22 cellular contexts compared by ENCODE assay signal in genomic region chr19:7076151-7076550, GRCh38. TPM values are rescaled to one million over a fixed set of nuclear protein-coding genes. Genes with fewer than 3 reads are reported as not detected.
DNase-seq lines count a peak whose midpoint lies in the region; ATAC-seq and TF ChIP-seq lines count a peak whose summit lies in the region.
"Had no signal": no experiment of that assay in that cellular context is flagged by ENCODE, and none has a peak within 500 bp of the region (broad histone marks: within the 10 kb centered on the region; RNA-seq: fewer than 3 reads in every experiment).

No MANE protein-coding gene starts in this region.

- H3K9me3 ChIP-seq in DND-41 (ENCODE audit: insufficient read depth, low read length, severe bottlenecking), result peaks cover 53% of the 10 kb centered on the region
- H3K9me3 ChIP-seq in colonic mucosa, result peaks cover 13% of the 10 kb centered on the region

- no peaks in the 10 kb centered on the region for H3K27me3 Mint-ChIP-seq in activated CD4-positive, alpha-beta T cell treated with anti-CD3 and anti-CD28 coated beads, Interleukin-2, amount 10 ng/mL, durations not matched to agents 7 days and 5 days
- H3K27me3 Mint-ChIP-seq: CD4-positive, alpha-beta T cell; CD8-positive, alpha-beta memory T cell had no signal

- H3K4me3 ChIP-seq in DND-41 (ENCODE audit: low read depth in 1 of 2, low read length in 2 of 2) (no peak overlapping the region), colonic mucosa (no peak overlapping the region)
- H3K4me3 ChIP-seq: A549, GM23338 had no signal

- DNase-seq in activated CD4-positive, alpha-beta T cell treated with anti-CD3 and anti-CD28 coated beads, Interleukin-2, amount 10 ng/mL, durations not matched to agents 7 days and 5 days, result peak; percentile 3
- no peak for DNase-seq in activated CD4-positive, alpha-beta T cell treated with anti-CD3 and anti-CD28 coated beads, Interleukin-2, amount 50 U/mL, for 48 hours
- DNase-seq in DND-41 (peak; percentile 1), colonic mucosa (peak; percentile 6), mucosa of gallbladder (ENCODE audit: low spot score) (peak; percentile 9)
- DNase-seq: 8988T; ACHN; AML-193; BE2C; CD4-positive, alpha-beta T cell; CD8-positive, alpha-beta memory T cell; DMS53; DMS79 treated with DMSO at 0.1 percent for 48 hours; H9 had no signal

- H3K27me3 ChIP-seq in DND-41 (ENCODE audit: insufficient read depth, low read length, poor library complexity), result no peaks in the 10 kb centered on the region
- no peaks in the 10 kb centered on the region for H3K27me3 ChIP-seq in colonic mucosa
- H3K27me3 ChIP-seq: BE2C; BLaER1 treated with 17β-estradiol and CSF1 and Interleukin-3, amounts not matched to agents 10 nM and 100 nM had no signal

- H3K79me2 ChIP-seq in DND-41 (ENCODE audit: insufficient read depth, low read length), result peaks cover 11% of the 10 kb centered on the region; the same call in 1 of the 2 replicates

- no peak overlapping the region for H2AFZ ChIP-seq in DND-41 (ENCODE audit: low read depth, low read length)
- H2AFZ ChIP-seq: GM23338 had no signal

- no peaks in the 10 kb centered on the region for H4K20me1 ChIP-seq in DND-41 (ENCODE audit: insufficient read depth, low read length)

- CTCF ChIA-PET in activated CD4-positive, alpha-beta T cell treated with anti-CD3 and anti-CD28 coated beads, Interleukin-2, amount 10 ng/mL, durations not matched to agents 7 days and 5 days (lab: Charles Lee), result no interaction called here

- H3K36me3 ChIP-seq in DND-41 (ENCODE audit: insufficient read depth, low read length) (peaks cover 94% of the 10 kb centered on the region), colonic mucosa (peaks cover 58% of the 10 kb centered on the region)

- peaks cover 13% of the 10 kb centered on the region for H3K4me1 Mint-ChIP-seq in activated CD4-positive, alpha-beta T cell treated with anti-CD3 and anti-CD28 coated beads, Interleukin-2, amount 10 ng/mL, durations not matched to agents 7 days and 5 days
- H3K4me1 Mint-ChIP-seq: CD14-positive monocyte, GM23338, H9 had no signal

- peaks cover 91% of the 10 kb centered on the region for H3K36me3 Mint-ChIP-seq in activated CD4-positive, alpha-beta T cell treated with anti-CD3 and anti-CD28 coated beads, Interleukin-2, amount 10 ng/mL, durations not matched to agents 7 days and 5 days (ENCODE audit: low read depth)

- no peak for ATAC-seq in DND-41 (ENCODE audit: insufficient read depth, low read depth)
- no peak for ATAC-seq in GM19397 (IDR thresholded peaks at IDR 0.05; ENCODE audit: unreplicated experiment)
- ATAC-seq in HG02798 (IDR thresholded peaks at IDR 0.05; ENCODE audit: poor library complexity, unreplicated experiment), result no peak
- ATAC-seq: A549, GM23338, HCT116 had no signal

- POLR2A ChIA-PET in activated CD4-positive, alpha-beta T cell treated with anti-CD3 and anti-CD28 coated beads, Interleukin-2, amount 10 ng/mL, durations not matched to agents 7 days and 5 days (lab: Charles Lee), result no interaction called here

- H3K4me1 ChIP-seq in DND-41 (ENCODE audit: insufficient read depth, low read length), result 0 out of 2 replicates have a peak, but pooled peaks cover 2% of the 10 kb centered on the region
- H3K4me1 ChIP-seq in colonic mucosa, result no peaks in the 10 kb centered on the region
- H3K4me1 ChIP-seq: A549, BE2C had no signal

- intact Hi-C loops in colonic mucosa (cut with DNase I), result no loop called here

- no peak overlapping the region for H3K4me3 Mint-ChIP-seq in activated CD4-positive, alpha-beta T cell treated with anti-CD3 and anti-CD28 coated beads, Interleukin-2, amount 10 ng/mL, durations not matched to agents 7 days and 5 days
- H3K4me3 Mint-ChIP-seq: CD14-positive monocyte; CD4-positive, alpha-beta T cell; CD8-positive, alpha-beta memory T cell; GM23338; H9 had no signal

- H3K27ac ChIP-seq in DND-41 (ENCODE audit: low read length), result no peak overlapping the region
- no peak overlapping the region for H3K27ac ChIP-seq in colonic mucosa
- H3K27ac ChIP-seq: A549; BLaER1 treated with 17β-estradiol and CSF1 and Interleukin-3, amounts not matched to agents 10 nM and 100 nM had no signal

- no peak overlapping the region for H3K9ac ChIP-seq in DND-41 (ENCODE audit: low read depth, low read length)
- H3K9ac ChIP-seq in colonic mucosa (ENCODE audit: low read depth in 2 of 2, low read length in 2 of 2), result no peak overlapping the region
- H3K9ac ChIP-seq: BLaER1 treated with 17β-estradiol and CSF1 and Interleukin-3, amounts not matched to agents 10 nM and 100 nM had no signal

- TF ChIP-seq CTCF in DND-41 (IDR thresholded peaks at IDR 0.05; ENCODE audit: borderline replicate concordance, extremely low read depth, low read length, poor library complexity, severe bottlenecking) (no peak), colonic mucosa (IDR thresholded peaks at IDR 0.05) (no peak)

- no peak overlapping the region for H3K4me2 ChIP-seq in DND-41 (ENCODE audit: insufficient read depth, low read length)
- H3K4me2 ChIP-seq: A549; BLaER1 treated with 17β-estradiol and CSF1 and Interleukin-3, amounts not matched to agents 10 nM and 100 nM; GM23338 had no signal

- no peak overlapping the region for H3K27ac Mint-ChIP-seq in activated CD4-positive, alpha-beta T cell treated with anti-CD3 and anti-CD28 coated beads, Interleukin-2, amount 10 ng/mL, durations not matched to agents 7 days and 5 days
- H3K27ac Mint-ChIP-seq: CD14-positive monocyte; CD4-positive, alpha-beta T cell; GM23338; H9 had no signal

- H3K9me3 Mint-ChIP-seq in activated CD4-positive, alpha-beta T cell treated with anti-CD3 and anti-CD28 coated beads, Interleukin-2, amount 10 ng/mL, durations not matched to agents 7 days and 5 days, result peaks cover 46% of the 10 kb centered on the region

RNA-seq across cellular contexts. Expression of gene ZNF557, which starts 6.6 kb away (rescaled TPM):
- 10 to 100 TPM; 19.3 to 20.7 TPM for total RNA-seq in activated CD4-positive, alpha-beta T cell treated with anti-CD3 and anti-CD28 coated beads, Interleukin-2, amount 10 ng/mL, durations not matched to agents 7 days and 5 days
- 1 to 10 TPM; 7.5 to 7.9 TPM for total RNA-seq in colonic mucosa
- total RNA-seq in mucosa of gallbladder, result 11.1 TPM

RNA-seq across cellular contexts. Expression of gene MBD3L3, which starts 17.7 kb away (rescaled TPM):
- not detected for total RNA-seq in activated CD4-positive, alpha-beta T cell treated with anti-CD3 and anti-CD28 coated beads, Interleukin-2, amount 10 ng/mL, durations not matched to agents 7 days and 5 days
- total RNA-seq in colonic mucosa, result not detected
- not detected for total RNA-seq in mucosa of gallbladder
- total RNA-seq: CD4-positive, alpha-beta T cell; CD8-positive, alpha-beta memory T cell; GM23338; H4; H9 had no signal

RNA-seq across cellular contexts. Expression of gene MBD3L2, which starts 27.0 kb away (rescaled TPM):
- total RNA-seq in activated CD4-positive, alpha-beta T cell treated with anti-CD3 and anti-CD28 coated beads, Interleukin-2, amount 10 ng/mL, durations not matched to agents 7 days and 5 days, result not detected
- total RNA-seq in colonic mucosa (not detected), mucosa of gallbladder (not detected)
- total RNA-seq: CD4-positive, alpha-beta T cell; CD8-positive, alpha-beta memory T cell; GM23338; H4; H9 had no signal

RNA-seq across cellular contexts. Expression of gene MBD3L4, which starts 36.2 kb away (rescaled TPM):
- total RNA-seq in activated CD4-positive, alpha-beta T cell treated with anti-CD3 and anti-CD28 coated beads, Interleukin-2, amount 10 ng/mL, durations not matched to agents 7 days and 5 days, result not detected
- total RNA-seq in colonic mucosa, result not detected
- total RNA-seq in mucosa of gallbladder, result not detected
- total RNA-seq: CD4-positive, alpha-beta T cell; CD8-positive, alpha-beta memory T cell; GM23338; H4; H9 had no signal

RNA-seq across cellular contexts. Expression of gene MBD3L5, which starts 45.8 kb away (rescaled TPM):
- not detected for total RNA-seq in activated CD4-positive, alpha-beta T cell treated with anti-CD3 and anti-CD28 coated beads, Interleukin-2, amount 10 ng/mL, durations not matched to agents 7 days and 5 days
- total RNA-seq in colonic mucosa, result not detected
- total RNA-seq in mucosa of gallbladder, result not detected
- total RNA-seq: CD4-positive, alpha-beta T cell; CD8-positive, alpha-beta memory T cell; GM23338; H4; H9 had no signal

Comparison
In these comparisons a context has a peak if more than half of its experiments do, and no peak if none do; other contexts are left out.
1. DNase-seq: peak in activated CD4-positive, alpha-beta T cell treated with anti-CD3 and anti-CD28 coated beads, Interleukin-2, amount 10 ng/mL, durations not matched to agents 7 days and 5 days (single experiment), DND-41 (single experiment), colonic mucosa (single experiment) and mucosa of gallbladder (single experiment); none in activated CD4-positive, alpha-beta T cell treated with anti-CD3 and anti-CD28 coated beads, Interleukin-2, amount 50 U/mL, for 48 hours (0 of 2).